Comparison of ENCODE assay signal across 1 cellular context in the genomic region with DNA sequence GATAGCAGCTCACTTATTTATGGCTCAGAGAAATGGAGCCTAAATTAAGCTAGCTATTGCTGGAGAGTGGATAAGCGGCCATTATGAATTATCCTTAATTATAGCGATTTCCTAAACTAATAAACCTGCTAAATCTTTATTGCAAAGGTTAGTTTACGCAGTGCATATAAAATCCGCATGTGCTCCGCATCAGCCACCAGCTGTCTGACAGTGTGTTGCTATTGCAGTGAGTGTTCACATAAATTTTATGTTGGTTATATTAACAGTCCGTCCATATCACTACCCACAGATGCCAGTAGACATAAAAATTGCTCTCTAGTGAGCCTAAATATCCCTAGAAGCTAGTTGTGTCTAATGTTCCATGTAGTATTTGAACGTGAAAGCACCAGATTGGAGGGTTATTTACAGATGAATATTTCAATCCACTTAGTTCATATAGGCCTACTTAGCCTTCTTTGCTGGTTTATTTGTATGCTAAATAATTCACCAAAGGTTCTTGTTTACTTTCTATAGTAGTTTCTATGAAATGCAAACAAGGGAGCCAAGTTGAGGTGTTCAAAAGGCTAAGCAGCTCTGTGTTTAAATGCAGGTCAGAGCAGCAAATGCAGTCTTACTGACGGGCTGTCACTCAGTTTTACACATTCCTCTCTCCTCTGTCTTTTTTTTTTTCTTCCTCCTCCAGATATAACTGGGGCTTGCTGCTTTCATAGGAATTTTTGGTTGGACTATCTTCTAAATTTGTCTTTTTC.
TF ChIP-seq lines count a peak whose summit lies in the region.

No MANE protein-coding gene starts in this region.

TF ChIP-seq in SK-N-SH treated with all-trans-retinoic acid at 6 μM for 48 hours, 23 proteins besides CTCF, POLR2A, EP300 and RAD21 (continued from another document):
- TF ChIP-seq, protein P1, sequence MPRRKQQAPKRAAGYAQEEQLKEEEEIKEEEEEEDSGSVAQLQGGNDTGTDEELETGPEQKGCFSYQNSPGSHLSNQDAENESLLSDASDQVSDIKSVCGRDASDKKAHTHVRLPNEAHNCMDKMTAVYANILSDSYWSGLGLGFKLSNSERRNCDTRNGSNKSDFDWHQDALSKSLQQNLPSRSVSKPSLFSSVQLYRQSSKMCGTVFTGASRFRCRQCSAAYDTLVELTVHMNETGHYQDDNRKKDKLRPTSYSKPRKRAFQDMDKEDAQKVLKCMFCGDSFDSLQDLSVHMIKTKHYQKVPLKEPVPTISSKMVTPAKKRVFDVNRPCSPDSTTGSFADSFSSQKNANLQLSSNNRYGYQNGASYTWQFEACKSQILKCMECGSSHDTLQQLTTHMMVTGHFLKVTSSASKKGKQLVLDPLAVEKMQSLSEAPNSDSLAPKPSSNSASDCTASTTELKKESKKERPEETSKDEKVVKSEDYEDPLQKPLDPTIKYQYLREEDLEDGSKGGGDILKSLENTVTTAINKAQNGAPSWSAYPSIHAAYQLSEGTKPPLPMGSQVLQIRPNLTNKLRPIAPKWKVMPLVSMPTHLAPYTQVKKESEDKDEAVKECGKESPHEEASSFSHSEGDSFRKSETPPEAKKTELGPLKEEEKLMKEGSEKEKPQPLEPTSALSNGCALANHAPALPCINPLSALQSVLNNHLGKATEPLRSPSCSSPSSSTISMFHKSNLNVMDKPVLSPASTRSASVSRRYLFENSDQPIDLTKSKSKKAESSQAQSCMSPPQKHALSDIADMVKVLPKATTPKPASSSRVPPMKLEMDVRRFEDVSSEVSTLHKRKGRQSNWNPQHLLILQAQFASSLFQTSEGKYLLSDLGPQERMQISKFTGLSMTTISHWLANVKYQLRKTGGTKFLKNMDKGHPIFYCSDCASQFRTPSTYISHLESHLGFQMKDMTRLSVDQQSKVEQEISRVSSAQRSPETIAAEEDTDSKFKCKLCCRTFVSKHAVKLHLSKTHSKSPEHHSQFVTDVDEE (CRISPR knock-in tag; IDR thresholded peaks at IDR 0.05): no peak
- TF ChIP-seq, protein P2, sequence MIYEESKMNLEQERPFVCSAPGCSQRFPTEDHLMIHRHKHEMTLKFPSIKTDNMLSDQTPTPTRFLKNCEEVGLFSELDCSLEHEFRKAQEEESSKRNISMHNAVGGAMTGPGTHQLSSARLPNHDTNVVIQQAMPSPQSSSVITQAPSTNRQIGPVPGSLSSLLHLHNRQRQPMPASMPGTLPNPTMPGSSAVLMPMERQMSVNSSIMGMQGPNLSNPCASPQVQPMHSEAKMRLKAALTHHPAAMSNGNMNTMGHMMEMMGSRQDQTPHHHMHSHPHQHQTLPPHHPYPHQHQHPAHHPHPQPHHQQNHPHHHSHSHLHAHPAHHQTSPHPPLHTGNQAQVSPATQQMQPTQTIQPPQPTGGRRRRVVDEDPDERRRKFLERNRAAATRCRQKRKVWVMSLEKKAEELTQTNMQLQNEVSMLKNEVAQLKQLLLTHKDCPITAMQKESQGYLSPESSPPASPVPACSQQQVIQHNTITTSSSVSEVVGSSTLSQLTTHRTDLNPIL (CRISPR knock-in tag; IDR thresholded peaks at IDR 0.05; ENCODE audit: low read depth): no peak
- TF ChIP-seq ARNTL (CRISPR knock-in tag; IDR thresholded peaks at IDR 0.05; ENCODE audit: borderline replicate concordance, low read depth) (no peak), CSDC2 (CRISPR knock-in tag; IDR thresholded peaks at IDR 0.05) (no peak), RARB (CRISPR knock-in tag; IDR thresholded peaks at IDR 0.05) (no peak), SNAI2 (CRISPR knock-in tag; IDR thresholded peaks at IDR 0.05) (no peak), TCF4 (CRISPR knock-in tag; IDR thresholded peaks at IDR 0.05; ENCODE audit: borderline replicate concordance) (no peak), ZC3H10 (CRISPR knock-in tag; IDR thresholded peaks at IDR 0.05) (no peak)
